Comparison of ENCODE assay signal across 35 cellular contexts in the genomic region with DNA sequence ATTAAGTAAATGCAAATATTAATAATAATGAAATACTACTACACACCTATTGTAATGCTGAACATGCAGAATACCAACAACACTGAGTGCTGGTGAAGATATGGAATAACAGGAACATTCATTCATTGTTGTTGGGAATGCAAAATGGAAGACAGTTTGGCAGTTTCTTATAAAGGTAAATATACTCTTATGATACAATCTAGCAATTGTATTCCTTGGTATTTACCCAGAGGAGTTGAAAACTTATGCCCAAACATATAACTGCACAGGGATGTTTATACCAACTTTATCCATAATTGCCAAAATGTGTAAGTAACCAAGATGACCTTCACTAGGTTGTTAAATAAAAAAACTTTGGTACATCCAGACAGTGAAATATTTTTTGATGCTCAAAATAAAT.
"Had no signal": no experiment of that assay in that cellular context is flagged by ENCODE, and none has a peak within 500 bp of the region (broad histone marks: within the 10 kb centered on the region; RNA-seq: fewer than 3 reads in every experiment).

No MANE protein-coding gene starts in this region.

- H3K4me3 ChIP-seq: MG63 had no signal

- DNase-seq: Karpas-422, Kasumi-1, MG63, MM.1S, MV-4-11, NCI-H1048, NCI-H1092, NCI-H1092 treated with DMSO at 0.1 percent for 48 hours, NCI-H1105, NCI-H1105 treated with DMSO at 0.1 percent for 48 hours, NCI-H1417, NCI-H1417 treated with DMSO at 0.1 percent for 48 hours, NCI-H1436, NCI-H1436 treated with DMSO at 0.1 percent for 48 hours, NCI-H146, NCI-H1694, NCI-H1694 treated with DMSO at 0.1 percent for 48 hours, NCI-H187, NCI-H187 treated with DMSO at 0.1 percent for 48 hours, NCI-H1930, NCI-H2029, NCI-H2029 treated with DMSO at 0.1 percent for 48 hours, NCI-H2081, NCI-H2081 treated with DMSO at 0.1 percent for 48 hours, NCI-H2107, NCI-H2171, NCI-H2171 treated with DMSO at 0.1 percent for 48 hours, NCI-H2227 treated with DMSO at 0.1 percent for 48 hours, NCI-H226, NCI-H345, NCI-H446, NCI-H446 treated with DMSO at 0.1 percent for 48 hours, NCI-H510A, NCI-H510A treated with DMSO at 0.1 percent for 48 hours, NCI-H524 had no signal
